In genomic region chr13:73429691-73430090, GRCh38 we compare ENCODE assay signal across 13 cellular contexts.
DNase-seq lines count a peak whose midpoint lies in the region; ATAC-seq and TF ChIP-seq lines count a peak whose summit lies in the region.
"Had no signal": no experiment of that assay in that cellular context is flagged by ENCODE, and none has a peak within 500 bp of the region (broad histone marks: within the 10 kb centered on the region; RNA-seq: fewer than 3 reads in every experiment).

No MANE protein-coding gene starts in this region.

- H3K4me3 ChIP-seq in fibroblast of pulmonary artery (replicated peaks; ENCODE audit: low read depth, low read length) (no peak overlapping the region), retinal pigment epithelial cell (ENCODE audit: low read length) (no peak overlapping the region)
- H3K4me3 ChIP-seq: BLaER1 treated with 17β-estradiol and CSF1 and Interleukin-3, amounts not matched to agents 10 nM and 100 nM had no signal

- DNase-seq in GM03348 (ENCODE audit: low spot score) = peak; percentile 22
- DNase-seq in SW480 (ENCODE audit: low spot score) = peak; percentile 18
- DNase-seq in fibroblast of pulmonary artery (ENCODE audit: low read depth) = peak; percentile 66
- peak; percentile 77 for DNase-seq in retinal pigment epithelial cell (ENCODE audit: low read depth)
- DNase-seq in cortex of kidney (lab: John Stamatoyannopoulos, UW) = no peak
- DNase-seq in stimulated activated CD4-positive, alpha-beta T cell treated with anti-CD3 and anti-CD28 coated beads, Interleukin-2, amount 100 ng/mL, for 48 hours = no peak
- DNase-seq: activated CD4-positive, alpha-beta T cell treated with anti-CD3 and anti-CD28 coated beads, Interleukin-2, amount 50 U/mL, for 48 hours; NCI-H1417; stimulated activated CD4-positive, alpha-beta T cell treated with anti-CD3 and anti-CD28 coated beads, Interleukin-2, amount 100 ng/mL, for 24 hours; T1000 had no signal

- TF ChIP-seq CTCF in fibroblast of pulmonary artery (IDR thresholded peaks at IDR 0.05; ENCODE audit: low read length, missing control alignments) = no peak
- TF ChIP-seq CTCF in retinal pigment epithelial cell (conservative IDR thresholded peaks at IDR 0.05; ENCODE audit: low read depth, low read length) = no peak

- ATAC-seq in GM19035 (IDR thresholded peaks at IDR 0.05; ENCODE audit: unreplicated experiment) (no peak), GM19452 (IDR thresholded peaks at IDR 0.05; ENCODE audit: unreplicated experiment) (no peak)

Comparison
In these comparisons a context has a peak if more than half of its experiments do, and no peak if none do; other contexts are left out.
1. DNase-seq: peak in GM03348 (single experiment), SW480 (single experiment), fibroblast of pulmonary artery (single experiment) and retinal pigment epithelial cell (single experiment); none in cortex of kidney (single experiment) and stimulated activated CD4-positive, alpha-beta T cell treated with anti-CD3 and anti-CD28 coated beads, Interleukin-2, amount 100 ng/mL, for 48 hours (0 of 2).